In the genomic region with DNA sequence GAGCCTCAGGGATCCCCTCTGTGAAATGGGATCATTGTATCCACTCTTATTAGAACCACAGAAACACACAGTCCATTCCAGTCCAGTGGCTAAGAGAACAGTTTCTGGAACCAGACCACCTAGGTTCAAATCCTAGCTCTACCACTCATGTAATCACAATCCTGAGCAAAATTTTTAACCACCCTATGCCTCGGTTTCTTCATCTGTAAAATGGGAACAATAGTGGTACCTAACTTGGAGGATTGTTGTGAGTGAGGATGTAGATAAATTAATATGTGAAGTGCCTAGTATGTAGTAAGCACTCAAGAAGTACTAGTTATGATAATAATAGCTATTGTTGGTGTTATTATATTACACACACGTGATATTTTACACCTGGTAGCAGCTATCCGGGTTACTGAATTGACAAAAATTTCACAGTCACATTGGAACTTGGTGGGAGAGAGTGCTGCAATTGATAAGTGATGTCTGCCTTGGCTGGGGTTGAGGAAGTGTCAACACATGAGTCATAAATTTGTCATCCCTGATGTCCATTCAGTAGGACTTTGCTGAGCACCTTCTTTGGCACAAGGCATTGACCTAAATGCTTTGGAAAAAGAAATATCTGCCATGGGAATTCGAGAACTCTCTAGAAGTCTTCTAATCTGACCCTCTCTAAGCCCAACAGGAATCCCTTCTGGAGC, we compare ENCODE assay signal across 11 cellular contexts.
A peak's percentile ranks its signal among the peaks of the same experiment; 100 is the strongest.
DNase-seq lines count a peak whose midpoint lies in the region; ATAC-seq, FAIRE-seq and TF ChIP-seq lines count a peak whose summit lies in the region.
"Had no signal": no experiment of that assay in that cellular context is flagged by ENCODE, and none has a peak within 500 bp of the region (broad histone marks: within the 10 kb centered on the region; RNA-seq: fewer than 3 reads in every experiment).

No MANE protein-coding gene starts in this region.

- no peaks in the 10 kb centered on the region for H3K9me3 Mint-ChIP-seq in activated naive CD8-positive, alpha-beta T cell treated with anti-CD3 and anti-CD28 coated beads, Interleukin-2, amount 50 U/mL, for 24 hours
- H3K9me3 Mint-ChIP-seq: CD4-positive, alpha-beta memory T cell had no signal

- DNase-seq in AG08395 (ENCODE audit: low spot score) = peak; percentile 56
- DNase-seq in adipocyte (ENCODE audit: low read depth) = peak; percentile 27
- DNase-seq in activated CD4-positive, alpha-beta T cell treated with anti-CD3 and anti-CD28 coated beads for 4 hours = no peak
- DNase-seq in iPS-NIHi11 (ENCODE audit: low spot score) = no peak
- no peak for DNase-seq in upper lobe of right lung
- DNase-seq in activated naive CD8-positive, alpha-beta T cell treated with anti-CD3 and anti-CD28 coated beads, Interleukin-2, amount 50 U/mL, for 24 hours = no peak
- DNase-seq: activated gamma-delta T cell treated with Interleukin-2 at 50 U/mL for 16 hours; CD4-positive, alpha-beta memory T cell; NCI-H524 treated with DMSO at 0.1 percent for 48 hours had no signal

- FAIRE-seq in islet of Langerhans (lab: Jason Lieb, UNC) = peak; percentile 47

- no peak for TF ChIP-seq CTCF in upper lobe of right lung (IDR thresholded peaks at IDR 0.05)

- peaks cover 21% of the 10 kb centered on the region for H3K4me1 ChIP-seq in HUES48 (ENCODE audit: control insufficient read depth, insufficient read depth, low read length)
- peaks cover 23% of the 10 kb centered on the region for H3K4me1 ChIP-seq in adipocyte (ENCODE audit: control insufficient read depth, insufficient read depth, low read length)
- H3K4me1 ChIP-seq in upper lobe of right lung = no peaks in the 10 kb centered on the region

- intact Hi-C loops in upper lobe of right lung (cut with DNase I) = no loop called here

- no peak for ATAC-seq in upper lobe of right lung
- no peak for ATAC-seq in activated naive CD8-positive, alpha-beta T cell treated with anti-CD3 and anti-CD28 coated beads, Interleukin-2, amount 50 U/mL, for 24 hours

- no peaks in the 10 kb centered on the region for H3K27me3 Mint-ChIP-seq in activated naive CD8-positive, alpha-beta T cell treated with anti-CD3 and anti-CD28 coated beads, Interleukin-2, amount 50 U/mL, for 24 hours

- no peak overlapping the region for H3K4me3 ChIP-seq in HUES48 (ENCODE audit: low read depth, low read length)
- H3K4me3 ChIP-seq in adipocyte (ENCODE audit: low read length) = no peak overlapping the region
- H3K4me3 ChIP-seq in upper lobe of right lung = no peak overlapping the region

- H3K9ac ChIP-seq in HUES48 (ENCODE audit: low read depth, low read length) (no peak overlapping the region), adipocyte (ENCODE audit: low read length) (no peak overlapping the region)

- H3K27me3 ChIP-seq in HUES48 (ENCODE audit: control insufficient read depth, insufficient read depth, low read length) (no peaks in the 10 kb centered on the region), adipocyte (replicated peaks; ENCODE audit: control insufficient read depth, insufficient read depth, low read length) (no peaks in the 10 kb centered on the region), upper lobe of right lung (no peaks in the 10 kb centered on the region)

- H3K9me3 ChIP-seq in HUES48 (ENCODE audit: control insufficient read depth, insufficient read depth, low read length) (no peaks in the 10 kb centered on the region), adipocyte (ENCODE audit: control insufficient read depth, low read length) (no peaks in the 10 kb centered on the region), upper lobe of right lung (no peaks in the 10 kb centered on the region)

- H3K36me3 ChIP-seq in HUES48 (ENCODE audit: control insufficient read depth, insufficient read depth, low read length) = no peaks in the 10 kb centered on the region
- H3K36me3 ChIP-seq in adipocyte (ENCODE audit: control insufficient read depth, insufficient read depth, low read length, severe bottlenecking) = peaks cover 34% of the 10 kb centered on the region
- H3K36me3 ChIP-seq in upper lobe of right lung = no peaks in the 10 kb centered on the region

- no peaks in the 10 kb centered on the region for H3K4me1 Mint-ChIP-seq in activated naive CD8-positive, alpha-beta T cell treated with anti-CD3 and anti-CD28 coated beads, Interleukin-2, amount 50 U/mL, for 24 hours
- H3K4me1 Mint-ChIP-seq: CD4-positive, alpha-beta memory T cell had no signal

- H3K27ac ChIP-seq in HUES48 (ENCODE audit: low read depth, low read length) (peak overlapping the region; percentile 88), upper lobe of right lung (no peak overlapping the region)

- H3K36me3 Mint-ChIP-seq in activated naive CD8-positive, alpha-beta T cell treated with anti-CD3 and anti-CD28 coated beads, Interleukin-2, amount 50 U/mL, for 24 hours (ENCODE audit: low read depth) = no peaks in the 10 kb centered on the region
- H3K36me3 Mint-ChIP-seq: CD4-positive, alpha-beta memory T cell had no signal

- H3K27ac Mint-ChIP-seq in activated naive CD8-positive, alpha-beta T cell treated with anti-CD3 and anti-CD28 coated beads, Interleukin-2, amount 50 U/mL, for 24 hours = no peak overlapping the region
- H3K27ac Mint-ChIP-seq: CD4-positive, alpha-beta memory T cell had no signal

- no peak overlapping the region for H3K4me3 Mint-ChIP-seq in activated naive CD8-positive, alpha-beta T cell treated with anti-CD3 and anti-CD28 coated beads, Interleukin-2, amount 50 U/mL, for 24 hours
- H3K4me3 Mint-ChIP-seq: CD4-positive, alpha-beta memory T cell had no signal

Comparison
In these comparisons a context has a peak if more than half of its experiments do, and no peak if none do; other contexts are left out.
1. DNase-seq: peak in AG08395 (single experiment) and adipocyte (single experiment); none in activated CD4-positive, alpha-beta T cell treated with anti-CD3 and anti-CD28 coated beads for 4 hours (0 of 2), iPS-NIHi11 (single experiment), upper lobe of right lung (single experiment) and activated naive CD8-positive, alpha-beta T cell treated with anti-CD3 and anti-CD28 coated beads, Interleukin-2, amount 50 U/mL, for 24 hours (single experiment).